In genomic region chr3:52026016-52026415, GRCh38 we compare ENCODE assay signal across 1 cellular context.
TF ChIP-seq lines count a peak whose summit lies in the region.

No MANE protein-coding gene starts in this region.

TF ChIP-seq in HCT116, 20 proteins besides CTCF, POLR2A, EP300 and RAD21:
- TF ChIP-seq ZFX (IDR thresholded peaks at IDR 0.05) (no peak), CEBPB (IDR thresholded peaks at IDR 0.05; ENCODE audit: low read depth) (no peak), YY1 (IDR thresholded peaks at IDR 0.05; ENCODE audit: extremely low read depth, insufficient replicate concordance, low read depth, low read length) (no peak), ELF1 (IDR thresholded peaks at IDR 0.05; ENCODE audit: borderline replicate concordance, low read depth) (no peak), EZH2phosphoT487 (IDR thresholded peaks at IDR 0.05; ENCODE audit: borderline replicate concordance) (no peak), ATF3 (IDR thresholded peaks at IDR 0.05) (no peak), ZBTB33 (IDR thresholded peaks at IDR 0.05; ENCODE audit: extremely low read depth, insufficient replicate concordance, low read length) (no peak), EZH2 (IDR thresholded peaks at IDR 0.05) (no peak), EGR1 (IDR thresholded peaks at IDR 0.05; ENCODE audit: low read depth) (no peak), MAX (IDR thresholded peaks at IDR 0.05) (no peak), SIN3A (IDR thresholded peaks at IDR 0.05; ENCODE audit: low read depth) (no peak), ZNF274 (IDR thresholded peaks at IDR 0.05; ENCODE audit: low read depth, low read length) (no peak), REST (IDR thresholded peaks at IDR 0.05; ENCODE audit: low read depth) (no peak), FOSL1 (IDR thresholded peaks at IDR 0.05; ENCODE audit: low read depth) (no peak)
